Comparison of ENCODE assay signal across 1 cellular context in the genomic region with DNA sequence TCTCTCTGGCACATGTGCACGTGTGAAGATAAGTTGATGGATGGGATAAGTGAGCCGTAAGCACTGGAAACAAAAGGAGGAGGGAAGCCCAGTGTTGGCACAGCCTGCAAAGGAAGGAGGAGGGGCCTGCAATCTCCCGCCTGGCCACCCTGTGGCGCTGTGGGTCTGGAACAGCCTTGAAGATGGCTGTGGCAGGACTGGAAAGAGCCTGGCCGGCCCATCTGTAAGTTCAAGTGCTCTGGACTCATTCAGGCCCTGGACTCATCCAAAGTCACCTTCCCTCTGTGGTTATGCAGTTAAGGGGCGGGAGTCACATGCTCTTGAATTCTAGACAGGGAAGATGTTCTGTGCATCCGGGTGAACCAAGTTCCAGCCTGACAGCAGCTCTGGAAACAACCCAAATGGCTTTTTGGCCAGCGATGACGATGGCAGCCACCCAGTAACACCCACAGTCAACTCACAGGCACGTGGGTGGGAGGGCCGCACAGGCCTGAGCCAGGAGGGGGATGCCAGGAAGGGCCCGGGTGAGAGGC.
TF ChIP-seq lines count a peak whose summit lies in the region.

No MANE protein-coding gene starts in this region.

TF ChIP-seq in liver, 16 proteins besides CTCF, POLR2A, EP300 and RAD21 (continued from another document):
- TF ChIP-seq HNF4G (IDR thresholded peaks at IDR 0.05): no peak
